In the genomic region with DNA sequence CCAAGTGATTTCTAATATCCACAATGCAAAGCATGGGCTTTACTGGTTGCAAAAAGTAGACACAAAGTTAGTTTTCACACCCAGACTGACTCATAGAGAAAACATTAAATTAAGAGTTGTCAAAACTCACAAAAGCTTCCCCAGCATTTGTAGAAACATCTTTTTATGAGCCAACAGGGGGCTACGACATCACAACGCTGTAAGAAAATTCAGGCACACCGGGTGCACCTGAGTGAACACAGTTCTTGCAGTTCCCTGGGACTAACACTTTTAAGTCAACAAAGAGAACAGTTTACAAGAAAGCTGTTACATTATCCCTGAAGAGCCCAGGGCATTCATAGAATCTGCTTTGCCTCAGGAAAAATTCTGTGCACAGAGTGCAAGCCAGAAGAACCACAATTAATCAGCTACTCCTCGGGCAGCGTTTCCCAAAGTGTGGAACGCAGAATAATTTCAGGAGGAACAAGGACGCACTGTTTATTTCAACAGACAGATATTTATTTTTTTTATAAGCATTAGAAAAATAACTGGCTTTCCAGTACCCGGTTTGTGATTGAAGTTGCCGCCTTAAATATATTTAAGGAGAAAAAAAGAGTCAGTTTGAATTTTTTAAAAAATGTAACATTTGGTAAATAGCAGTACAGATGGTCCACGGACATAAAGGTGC, we compare ENCODE assay signal across 1 cellular context.
TF ChIP-seq lines count a peak whose summit lies in the region.

No MANE protein-coding gene starts in this region.

TF ChIP-seq in HepG2, 621 proteins besides CTCF, POLR2A, EP300 and RAD21 (continued from another document):
- TF ChIP-seq MEIS2 (CRISPR knock-in tag; IDR thresholded peaks at IDR 0.05), result no peak
- no peak for TF ChIP-seq SIX1 (CRISPR knock-in tag; IDR thresholded peaks at IDR 0.05; ENCODE audit: borderline replicate concordance)
- TF ChIP-seq ZNF878 (CRISPR knock-in tag; IDR thresholded peaks at IDR 0.05), result peak; percentile 30; the same call in 1 of the 2 replicates
- TF ChIP-seq PHF8 (CRISPR knock-in tag; IDR thresholded peaks at IDR 0.05), result no peak
- no peak for TF ChIP-seq GATAD2A (CRISPR knock-in tag; IDR thresholded peaks at IDR 0.05)
- TF ChIP-seq RBM39 (IDR thresholded peaks at IDR 0.05; ENCODE audit: low read depth, low read length, poor library complexity, severe bottlenecking), result no peak
- no peak for TF ChIP-seq MXI1 (IDR thresholded peaks at IDR 0.05; ENCODE audit: borderline replicate concordance, low read depth, low read length)
- no peak for TF ChIP-seq NFATC3 (CRISPR knock-in tag; IDR thresholded peaks at IDR 0.05)
- TF ChIP-seq ZNF660 (CRISPR knock-in tag; IDR thresholded peaks at IDR 0.05; ENCODE audit: borderline replicate concordance, low read depth), result no peak
- no peak for TF ChIP-seq KAT2B (IDR thresholded peaks at IDR 0.05; ENCODE audit: borderline replicate concordance, low read depth, low read length)
- TF ChIP-seq BRCA1 (CRISPR knock-in tag; IDR thresholded peaks at IDR 0.05), result no peak
- no peak for TF ChIP-seq CHD2 (IDR thresholded peaks at IDR 0.05; ENCODE audit: low read depth, low read length)
- peak; percentile 71 for TF ChIP-seq NCOA1 (CRISPR knock-in tag; IDR thresholded peaks at IDR 0.05)
- 0 out of 2 replicates have a peak, but pooled peaks have one; percentile 10 for TF ChIP-seq RARG (CRISPR knock-in tag; IDR thresholded peaks at IDR 0.05; ENCODE audit: low read depth)
- peak; percentile 45; the same call in 1 of the 2 replicates for TF ChIP-seq FOXC1 (CRISPR knock-in tag; IDR thresholded peaks at IDR 0.05; ENCODE audit: borderline replicate concordance)
- no peak for TF ChIP-seq HES4 (CRISPR knock-in tag; IDR thresholded peaks at IDR 0.05; ENCODE audit: borderline replicate concordance)
- no peak for TF ChIP-seq AHDC1 (CRISPR knock-in tag; IDR thresholded peaks at IDR 0.05; ENCODE audit: borderline replicate concordance)
- no peak for TF ChIP-seq TBL1XR1 (IDR thresholded peaks at IDR 0.05; ENCODE audit: borderline replicate concordance, low read length, partially characterized antibody)
TF ChIP-seq in HepG2: peak in this region for 25.
